Comparison of ENCODE assay signal across 1 cellular context in the genomic region with DNA sequence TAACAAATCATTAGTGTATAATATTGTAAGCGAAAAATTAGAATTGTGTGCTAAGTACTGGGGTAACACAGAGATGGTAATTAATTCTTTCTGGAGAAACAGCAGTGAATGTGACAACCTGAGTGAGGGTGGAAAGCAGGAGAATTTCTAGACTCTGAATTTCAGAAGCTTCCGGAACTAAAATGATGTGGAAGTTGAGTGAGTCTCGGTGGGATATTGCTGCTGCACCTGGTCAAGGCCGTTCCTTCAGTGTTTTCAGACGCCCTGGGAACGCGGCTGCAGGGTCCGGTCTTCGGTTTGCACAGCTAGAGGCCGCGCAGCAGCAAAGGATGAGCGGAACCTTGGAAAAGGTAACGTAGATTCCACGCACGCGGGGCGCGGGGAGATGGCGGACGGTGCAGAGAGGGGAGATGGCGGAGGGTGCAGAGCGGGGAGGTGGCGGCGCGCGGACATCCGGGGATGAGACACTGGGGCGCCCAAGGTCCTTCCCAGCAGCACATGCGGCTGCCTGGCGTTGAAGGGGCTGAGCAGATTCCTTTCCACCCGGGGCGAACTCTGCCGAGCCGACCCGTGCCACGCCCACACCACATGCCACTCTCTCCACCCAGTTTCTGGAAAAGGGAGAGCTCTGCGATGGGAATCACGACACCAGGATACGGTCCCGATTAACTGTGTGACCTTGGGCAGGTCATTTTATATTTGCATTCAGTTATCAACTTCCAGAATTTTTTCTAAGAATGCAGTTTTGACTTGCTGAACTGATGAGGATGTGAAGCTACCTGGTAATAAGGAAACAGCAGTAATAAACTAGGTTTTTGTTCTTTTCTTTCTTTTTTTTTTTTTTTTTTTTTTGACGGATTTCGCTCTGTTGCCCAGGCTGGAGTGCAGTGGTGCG.
TF ChIP-seq lines count a peak whose summit lies in the region.

A gene (plus strand): TSS at position 232 of the 895 bp plus-strand sequence. CDS start 98 bp downstream, at position 330.

TF ChIP-seq in HepG2, 621 proteins besides CTCF, POLR2A, EP300 and RAD21 (continued from another document and continues in another):
- TF ChIP-seq, protein P1, sequence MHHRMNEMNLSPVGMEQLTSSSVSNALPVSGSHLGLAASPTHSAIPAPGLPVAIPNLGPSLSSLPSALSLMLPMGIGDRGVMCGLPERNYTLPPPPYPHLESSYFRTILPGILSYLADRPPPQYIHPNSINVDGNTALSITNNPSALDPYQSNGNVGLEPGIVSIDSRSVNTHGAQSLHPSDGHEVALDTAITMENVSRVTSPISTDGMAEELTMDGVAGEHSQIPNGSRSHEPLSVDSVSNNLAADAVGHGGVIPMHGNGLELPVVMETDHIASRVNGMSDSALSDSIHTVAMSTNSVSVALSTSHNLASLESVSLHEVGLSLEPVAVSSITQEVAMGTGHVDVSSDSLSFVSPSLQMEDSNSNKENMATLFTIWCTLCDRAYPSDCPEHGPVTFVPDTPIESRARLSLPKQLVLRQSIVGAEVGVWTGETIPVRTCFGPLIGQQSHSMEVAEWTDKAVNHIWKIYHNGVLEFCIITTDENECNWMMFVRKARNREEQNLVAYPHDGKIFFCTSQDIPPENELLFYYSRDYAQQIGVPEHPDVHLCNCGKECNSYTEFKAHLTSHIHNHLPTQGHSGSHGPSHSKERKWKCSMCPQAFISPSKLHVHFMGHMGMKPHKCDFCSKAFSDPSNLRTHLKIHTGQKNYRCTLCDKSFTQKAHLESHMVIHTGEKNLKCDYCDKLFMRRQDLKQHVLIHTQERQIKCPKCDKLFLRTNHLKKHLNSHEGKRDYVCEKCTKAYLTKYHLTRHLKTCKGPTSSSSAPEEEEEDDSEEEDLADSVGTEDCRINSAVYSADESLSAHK (CRISPR knock-in tag; IDR thresholded peaks at IDR 0.05; ENCODE audit: borderline replicate concordance), result no peak
- TF ChIP-seq SP1 (IDR thresholded peaks at IDR 0.05), result no peak
- TF ChIP-seq SP1 (CRISPR knock-in tag; IDR thresholded peaks at IDR 0.05), result peak; percentile 64
- TF ChIP-seq, protein P2, sequence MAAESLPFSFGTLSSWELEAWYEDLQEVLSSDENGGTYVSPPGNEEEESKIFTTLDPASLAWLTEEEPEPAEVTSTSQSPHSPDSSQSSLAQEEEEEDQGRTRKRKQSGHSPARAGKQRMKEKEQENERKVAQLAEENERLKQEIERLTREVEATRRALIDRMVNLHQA (CRISPR knock-in tag; IDR thresholded peaks at IDR 0.05), result no peak
- peak; percentile 99 for TF ChIP-seq KDM5A (IDR thresholded peaks at IDR 0.05; ENCODE audit: borderline replicate concordance, low read length)
- TF ChIP-seq ZNF530 (CRISPR knock-in tag; IDR thresholded peaks at IDR 0.05; ENCODE audit: low read depth), result 0 out of 2 replicates have a peak, but pooled peaks have one; percentile 54
- TF ChIP-seq, protein P3, sequence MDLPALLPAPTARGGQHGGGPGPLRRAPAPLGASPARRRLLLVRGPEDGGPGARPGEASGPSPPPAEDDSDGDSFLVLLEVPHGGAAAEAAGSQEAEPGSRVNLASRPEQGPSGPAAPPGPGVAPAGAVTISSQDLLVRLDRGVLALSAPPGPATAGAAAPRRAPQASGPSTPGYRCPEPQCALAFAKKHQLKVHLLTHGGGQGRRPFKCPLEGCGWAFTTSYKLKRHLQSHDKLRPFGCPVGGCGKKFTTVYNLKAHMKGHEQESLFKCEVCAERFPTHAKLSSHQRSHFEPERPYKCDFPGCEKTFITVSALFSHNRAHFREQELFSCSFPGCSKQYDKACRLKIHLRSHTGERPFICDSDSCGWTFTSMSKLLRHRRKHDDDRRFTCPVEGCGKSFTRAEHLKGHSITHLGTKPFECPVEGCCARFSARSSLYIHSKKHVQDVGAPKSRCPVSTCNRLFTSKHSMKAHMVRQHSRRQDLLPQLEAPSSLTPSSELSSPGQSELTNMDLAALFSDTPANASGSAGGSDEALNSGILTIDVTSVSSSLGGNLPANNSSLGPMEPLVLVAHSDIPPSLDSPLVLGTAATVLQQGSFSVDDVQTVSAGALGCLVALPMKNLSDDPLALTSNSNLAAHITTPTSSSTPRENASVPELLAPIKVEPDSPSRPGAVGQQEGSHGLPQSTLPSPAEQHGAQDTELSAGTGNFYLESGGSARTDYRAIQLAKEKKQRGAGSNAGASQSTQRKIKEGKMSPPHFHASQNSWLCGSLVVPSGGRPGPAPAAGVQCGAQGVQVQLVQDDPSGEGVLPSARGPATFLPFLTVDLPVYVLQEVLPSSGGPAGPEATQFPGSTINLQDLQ (CRISPR knock-in tag; IDR thresholded peaks at IDR 0.05), result peak; percentile 96
- peak; percentile 97 for TF ChIP-seq KAT8 (CRISPR knock-in tag; IDR thresholded peaks at IDR 0.05)
- TF ChIP-seq RARA (CRISPR knock-in tag; IDR thresholded peaks at IDR 0.05), result peak; percentile 52; the same call in 1 of the 2 replicates
- no peak for TF ChIP-seq NFE2L1 (CRISPR knock-in tag; IDR thresholded peaks at IDR 0.05; ENCODE audit: borderline replicate concordance)
- TF ChIP-seq, protein P4, sequence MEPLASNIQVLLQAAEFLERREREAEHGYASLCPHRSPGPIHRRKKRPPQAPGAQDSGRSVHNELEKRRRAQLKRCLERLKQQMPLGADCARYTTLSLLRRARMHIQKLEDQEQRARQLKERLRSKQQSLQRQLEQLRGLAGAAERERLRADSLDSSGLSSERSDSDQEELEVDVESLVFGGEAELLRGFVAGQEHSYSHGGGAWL (CRISPR knock-in tag; IDR thresholded peaks at IDR 0.05), result peak; percentile 73
- no peak for TF ChIP-seq ZNF672 (CRISPR knock-in tag; IDR thresholded peaks at IDR 0.05)
- TF ChIP-seq ZNF225 (CRISPR knock-in tag; IDR thresholded peaks at IDR 0.05), result no peak; the same call in 1 of the 2 replicates
- TF ChIP-seq, protein P5, sequence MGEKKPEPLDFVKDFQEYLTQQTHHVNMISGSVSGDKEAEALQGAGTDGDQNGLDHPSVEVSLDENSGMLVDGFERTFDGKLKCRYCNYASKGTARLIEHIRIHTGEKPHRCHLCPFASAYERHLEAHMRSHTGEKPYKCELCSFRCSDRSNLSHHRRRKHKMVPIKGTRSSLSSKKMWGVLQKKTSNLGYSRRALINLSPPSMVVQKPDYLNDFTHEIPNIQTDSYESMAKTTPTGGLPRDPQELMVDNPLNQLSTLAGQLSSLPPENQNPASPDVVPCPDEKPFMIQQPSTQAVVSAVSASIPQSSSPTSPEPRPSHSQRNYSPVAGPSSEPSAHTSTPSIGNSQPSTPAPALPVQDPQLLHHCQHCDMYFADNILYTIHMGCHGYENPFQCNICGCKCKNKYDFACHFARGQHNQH (CRISPR knock-in tag; IDR thresholded peaks at IDR 0.05), result peak; percentile 92
- TF ChIP-seq JUN (CRISPR knock-in tag; IDR thresholded peaks at IDR 0.05), result peak; percentile 71; the same call in 1 of the 2 replicates
- TF ChIP-seq FOSL2 (CRISPR knock-in tag; IDR thresholded peaks at IDR 0.05), result peak; percentile 74
- 0 out of 2 replicates have a peak, but pooled peaks have one; percentile 37 for TF ChIP-seq ONECUT2 (CRISPR knock-in tag; IDR thresholded peaks at IDR 0.05)
- TF ChIP-seq, protein P6, sequence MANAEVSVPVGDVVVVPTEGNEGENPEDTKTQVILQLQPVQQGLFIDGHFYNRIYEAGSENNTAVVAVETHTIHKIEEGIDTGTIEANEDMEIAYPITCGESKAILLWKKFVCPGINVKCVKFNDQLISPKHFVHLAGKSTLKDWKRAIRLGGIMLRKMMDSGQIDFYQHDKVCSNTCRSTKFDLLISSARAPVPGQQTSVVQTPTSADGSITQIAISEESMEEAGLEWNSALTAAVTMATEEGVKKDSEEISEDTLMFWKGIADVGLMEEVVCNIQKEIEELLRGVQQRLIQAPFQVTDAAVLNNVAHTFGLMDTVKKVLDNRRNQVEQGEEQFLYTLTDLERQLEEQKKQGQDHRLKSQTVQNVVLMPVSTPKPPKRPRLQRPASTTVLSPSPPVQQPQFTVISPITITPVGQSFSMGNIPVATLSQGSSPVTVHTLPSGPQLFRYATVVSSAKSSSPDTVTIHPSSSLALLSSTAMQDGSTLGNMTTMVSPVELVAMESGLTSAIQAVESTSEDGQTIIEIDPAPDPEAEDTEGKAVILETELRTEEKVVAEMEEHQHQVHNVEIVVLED (CRISPR knock-in tag; IDR thresholded peaks at IDR 0.05; ENCODE audit: borderline replicate concordance), result peak; percentile 86
- TF ChIP-seq SMAD1 (CRISPR knock-in tag; IDR thresholded peaks at IDR 0.05; ENCODE audit: borderline replicate concordance, low read depth), result no peak
- no peak for TF ChIP-seq FOXJ3 (CRISPR knock-in tag; IDR thresholded peaks at IDR 0.05; ENCODE audit: borderline replicate concordance)
- TF ChIP-seq, protein P7, sequence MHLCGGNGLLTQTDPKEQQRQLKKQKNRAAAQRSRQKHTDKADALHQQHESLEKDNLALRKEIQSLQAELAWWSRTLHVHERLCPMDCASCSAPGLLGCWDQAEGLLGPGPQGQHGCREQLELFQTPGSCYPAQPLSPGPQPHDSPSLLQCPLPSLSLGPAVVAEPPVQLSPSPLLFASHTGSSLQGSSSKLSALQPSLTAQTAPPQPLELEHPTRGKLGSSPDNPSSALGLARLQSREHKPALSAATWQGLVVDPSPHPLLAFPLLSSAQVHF (CRISPR knock-in tag; IDR thresholded peaks at IDR 0.05), result peak; percentile 61; the same call in 1 of the 2 replicates
- TF ChIP-seq ATM (IDR thresholded peaks at IDR 0.05; ENCODE audit: borderline replicate concordance), result no peak
- no peak for TF ChIP-seq ZFP36 (IDR thresholded peaks at IDR 0.05; ENCODE audit: borderline replicate concordance, low read depth, low read length, partially characterized antibody)
- TF ChIP-seq, protein P8, sequence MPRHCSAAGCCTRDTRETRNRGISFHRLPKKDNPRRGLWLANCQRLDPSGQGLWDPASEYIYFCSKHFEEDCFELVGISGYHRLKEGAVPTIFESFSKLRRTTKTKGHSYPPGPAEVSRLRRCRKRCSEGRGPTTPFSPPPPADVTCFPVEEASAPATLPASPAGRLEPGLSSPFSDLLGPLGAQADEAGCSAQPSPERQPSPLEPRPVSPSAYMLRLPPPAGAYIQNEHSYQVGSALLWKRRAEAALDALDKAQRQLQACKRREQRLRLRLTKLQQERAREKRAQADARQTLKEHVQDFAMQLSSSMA (CRISPR knock-in tag; IDR thresholded peaks at IDR 0.05), result peak; percentile 98
- peak; percentile 95 for TF ChIP-seq ZNF709 (CRISPR knock-in tag; IDR thresholded peaks at IDR 0.05)
- TF ChIP-seq ZFAT (CRISPR knock-in tag; conservative IDR thresholded peaks at IDR 0.05), result no peak
- no peak for TF ChIP-seq HDAC6 (IDR thresholded peaks at IDR 0.05; ENCODE audit: low read depth, low read length)
- peak; percentile 51 for TF ChIP-seq MXD4 (CRISPR knock-in tag; IDR thresholded peaks at IDR 0.05)
- no peak for TF ChIP-seq GPN1 (CRISPR knock-in tag; IDR thresholded peaks at IDR 0.05; ENCODE audit: borderline replicate concordance)
- TF ChIP-seq ZNF670 (CRISPR knock-in tag; IDR thresholded peaks at IDR 0.05; ENCODE audit: borderline replicate concordance), result peak; percentile 97
- TF ChIP-seq, protein P9, sequence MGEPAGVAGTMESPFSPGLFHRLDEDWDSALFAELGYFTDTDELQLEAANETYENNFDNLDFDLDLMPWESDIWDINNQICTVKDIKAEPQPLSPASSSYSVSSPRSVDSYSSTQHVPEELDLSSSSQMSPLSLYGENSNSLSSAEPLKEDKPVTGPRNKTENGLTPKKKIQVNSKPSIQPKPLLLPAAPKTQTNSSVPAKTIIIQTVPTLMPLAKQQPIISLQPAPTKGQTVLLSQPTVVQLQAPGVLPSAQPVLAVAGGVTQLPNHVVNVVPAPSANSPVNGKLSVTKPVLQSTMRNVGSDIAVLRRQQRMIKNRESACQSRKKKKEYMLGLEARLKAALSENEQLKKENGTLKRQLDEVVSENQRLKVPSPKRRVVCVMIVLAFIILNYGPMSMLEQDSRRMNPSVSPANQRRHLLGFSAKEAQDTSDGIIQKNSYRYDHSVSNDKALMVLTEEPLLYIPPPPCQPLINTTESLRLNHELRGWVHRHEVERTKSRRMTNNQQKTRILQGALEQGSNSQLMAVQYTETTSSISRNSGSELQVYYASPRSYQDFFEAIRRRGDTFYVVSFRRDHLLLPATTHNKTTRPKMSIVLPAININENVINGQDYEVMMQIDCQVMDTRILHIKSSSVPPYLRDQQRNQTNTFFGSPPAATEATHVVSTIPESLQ (CRISPR knock-in tag; conservative IDR thresholded peaks at IDR 0.05), result peak; percentile 78; the same call in 1 of the 2 replicates
- TF ChIP-seq, protein P10, sequence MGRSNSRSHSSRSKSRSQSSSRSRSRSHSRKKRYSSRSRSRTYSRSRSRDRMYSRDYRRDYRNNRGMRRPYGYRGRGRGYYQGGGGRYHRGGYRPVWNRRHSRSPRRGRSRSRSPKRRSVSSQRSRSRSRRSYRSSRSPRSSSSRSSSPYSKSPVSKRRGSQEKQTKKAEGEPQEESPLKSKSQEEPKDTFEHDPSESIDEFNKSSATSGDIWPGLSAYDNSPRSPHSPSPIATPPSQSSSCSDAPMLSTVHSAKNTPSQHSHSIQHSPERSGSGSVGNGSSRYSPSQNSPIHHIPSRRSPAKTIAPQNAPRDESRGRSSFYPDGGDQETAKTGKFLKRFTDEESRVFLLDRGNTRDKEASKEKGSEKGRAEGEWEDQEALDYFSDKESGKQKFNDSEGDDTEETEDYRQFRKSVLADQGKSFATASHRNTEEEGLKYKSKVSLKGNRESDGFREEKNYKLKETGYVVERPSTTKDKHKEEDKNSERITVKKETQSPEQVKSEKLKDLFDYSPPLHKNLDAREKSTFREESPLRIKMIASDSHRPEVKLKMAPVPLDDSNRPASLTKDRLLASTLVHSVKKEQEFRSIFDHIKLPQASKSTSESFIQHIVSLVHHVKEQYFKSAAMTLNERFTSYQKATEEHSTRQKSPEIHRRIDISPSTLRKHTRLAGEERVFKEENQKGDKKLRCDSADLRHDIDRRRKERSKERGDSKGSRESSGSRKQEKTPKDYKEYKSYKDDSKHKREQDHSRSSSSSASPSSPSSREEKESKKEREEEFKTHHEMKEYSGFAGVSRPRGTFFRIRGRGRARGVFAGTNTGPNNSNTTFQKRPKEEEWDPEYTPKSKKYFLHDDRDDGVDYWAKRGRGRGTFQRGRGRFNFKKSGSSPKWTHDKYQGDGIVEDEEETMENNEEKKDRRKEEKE (IDR thresholded peaks at IDR 0.05), result no peak
- peak; percentile 90; the same call in 1 of the 2 replicates for TF ChIP-seq ZBTB20 (CRISPR knock-in tag; IDR thresholded peaks at IDR 0.05; ENCODE audit: borderline replicate concordance, low read depth)
- TF ChIP-seq RFXANK (CRISPR knock-in tag; IDR thresholded peaks at IDR 0.05), result no peak
- TF ChIP-seq PRMT3 (CRISPR knock-in tag; IDR thresholded peaks at IDR 0.05; ENCODE audit: borderline replicate concordance, low read depth), result 0 out of 2 replicates have a peak, but pooled peaks have one; percentile 70
- TF ChIP-seq, protein P11, sequence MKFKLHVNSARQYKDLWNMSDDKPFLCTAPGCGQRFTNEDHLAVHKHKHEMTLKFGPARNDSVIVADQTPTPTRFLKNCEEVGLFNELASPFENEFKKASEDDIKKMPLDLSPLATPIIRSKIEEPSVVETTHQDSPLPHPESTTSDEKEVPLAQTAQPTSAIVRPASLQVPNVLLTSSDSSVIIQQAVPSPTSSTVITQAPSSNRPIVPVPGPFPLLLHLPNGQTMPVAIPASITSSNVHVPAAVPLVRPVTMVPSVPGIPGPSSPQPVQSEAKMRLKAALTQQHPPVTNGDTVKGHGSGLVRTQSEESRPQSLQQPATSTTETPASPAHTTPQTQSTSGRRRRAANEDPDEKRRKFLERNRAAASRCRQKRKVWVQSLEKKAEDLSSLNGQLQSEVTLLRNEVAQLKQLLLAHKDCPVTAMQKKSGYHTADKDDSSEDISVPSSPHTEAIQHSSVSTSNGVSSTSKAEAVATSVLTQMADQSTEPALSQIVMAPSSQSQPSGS (CRISPR knock-in tag; IDR thresholded peaks at IDR 0.05), result peak; percentile 71; the same call in 1 of the 2 replicates
- no peak for TF ChIP-seq ZNF850 (CRISPR knock-in tag; conservative IDR thresholded peaks at IDR 0.05)
